Comparison of ENCODE assay signal across 9 cellular contexts in the genomic region with DNA sequence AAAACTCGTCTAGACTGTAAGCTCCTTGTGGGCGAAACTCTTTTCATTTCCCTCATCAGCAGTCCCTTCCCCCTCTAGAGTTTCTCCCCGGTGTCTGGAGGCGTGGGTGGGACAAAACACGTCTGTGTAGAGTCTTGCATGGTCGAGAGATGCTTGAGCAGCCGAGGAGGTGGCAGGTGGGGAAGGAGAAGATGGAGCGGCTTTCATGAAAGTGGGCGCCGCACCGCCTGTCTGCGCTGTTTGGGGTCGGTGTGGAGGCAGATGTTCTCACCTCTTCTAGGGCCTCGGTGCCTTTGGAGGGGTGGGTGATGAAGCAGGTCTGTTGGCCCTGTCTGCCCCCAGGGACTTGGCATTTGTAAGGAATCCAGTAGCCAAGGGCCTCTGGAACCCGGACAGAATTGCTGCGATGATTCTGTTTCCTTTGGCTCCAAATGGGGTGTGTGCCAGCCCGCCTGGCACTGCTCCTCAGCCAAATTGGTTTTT. TPM values are rescaled to one million over a fixed set of nuclear protein-coding genes. Genes with fewer than 3 reads are reported as not detected.
DNase-seq lines count a peak whose midpoint lies in the region; ATAC-seq and TF ChIP-seq lines count a peak whose summit lies in the region.
"Had no signal": no experiment of that assay in that cellular context is flagged by ENCODE, and none has a peak within 500 bp of the region (broad histone marks: within the 10 kb centered on the region; RNA-seq: fewer than 3 reads in every experiment).

No MANE protein-coding gene starts in this region.

- H3K4me3 Mint-ChIP-seq in activated T-cell treated with anti-CD3 and anti-CD28 coated beads, Interleukin-2, amount 50 U/mL, for 72 hours: peak overlapping the region; percentile 91 to 93
- peak overlapping the region; percentile 89 for H3K4me3 Mint-ChIP-seq in activated naive CD8-positive, alpha-beta T cell treated with anti-CD3 and anti-CD28 coated beads, Interleukin-2, amount 10 ng/mL, durations not matched to agents 7 days and 5 days

- H3K9me3 ChIP-seq in thoracic aorta: no peaks in the 10 kb centered on the region
- H3K9me3 ChIP-seq: body of pancreas had no signal

- H3K4me1 Mint-ChIP-seq in activated T-cell treated with anti-CD3 and anti-CD28 coated beads, Interleukin-2, amount 50 U/mL, for 72 hours (ENCODE audit: low read depth): peaks cover 49% of the 10 kb centered on the region
- H3K4me1 Mint-ChIP-seq in activated naive CD8-positive, alpha-beta T cell treated with anti-CD3 and anti-CD28 coated beads, Interleukin-2, amount 10 ng/mL, durations not matched to agents 7 days and 5 days: peaks cover 31% of the 10 kb centered on the region

- ATAC-seq in activated T-cell treated with anti-CD3 and anti-CD28 coated beads, Interleukin-2, amount 50 U/mL, for 72 hours (replicated peaks in 1 of 2): no peak
- ATAC-seq in activated naive CD8-positive, alpha-beta T cell treated with anti-CD3 and anti-CD28 coated beads, Interleukin-2, amount 10 ng/mL, durations not matched to agents 7 days and 5 days (ENCODE audit: low read depth): no peak
- peak; percentile 21 for ATAC-seq in left lobe of liver
- no peak for ATAC-seq in thoracic aorta (ENCODE audit: insufficient number of reproducible peaks, low FRiP score, low read depth)
- ATAC-seq in HG03521 (IDR thresholded peaks at IDR 0.05; ENCODE audit: unreplicated experiment): no peak

- no peaks in the 10 kb centered on the region for H3K27me3 Mint-ChIP-seq in activated T-cell treated with anti-CD3 and anti-CD28 coated beads, Interleukin-2, amount 50 U/mL, for 72 hours (ENCODE audit: low read depth)
- no peaks in the 10 kb centered on the region for H3K27me3 Mint-ChIP-seq in activated naive CD8-positive, alpha-beta T cell treated with anti-CD3 and anti-CD28 coated beads, Interleukin-2, amount 10 ng/mL, durations not matched to agents 7 days and 5 days

- TF ChIP-seq CTCF in thoracic aorta (IDR thresholded peaks at IDR 0.05): no peak

- DNase-seq in activated T-cell treated with anti-CD3 and anti-CD28 coated beads, Interleukin-2, amount 50 U/mL, for 72 hours: peak in 1 of 2 donors; percentile 6
- DNase-seq in activated T-cell treated with anti-CD3 and anti-CD28 coated beads for 4 hours (no peak), left lobe of liver (ENCODE audit: low spot score) (peak; percentile 70), thoracic aorta (ENCODE audit: low spot score) (no peak), NCI-H1694 treated with DMSO at 0.1 percent for 48 hours (lab: John Stamatoyannopoulos, UW) (no peak), NCI-H226 (no peak)
- DNase-seq in activated naive CD8-positive, alpha-beta T cell treated with anti-CD3 and anti-CD28 coated beads, Interleukin-2, amount 10 ng/mL, durations not matched to agents 7 days and 5 days: no peak

- peaks cover 7 to 15% of the 10 kb centered on the region in 2 donors for H3K36me3 Mint-ChIP-seq in activated T-cell treated with anti-CD3 and anti-CD28 coated beads, Interleukin-2, amount 50 U/mL, for 72 hours (ENCODE audit: insufficient read depth in 2 of 2)
- peaks cover 34% of the 10 kb centered on the region for H3K36me3 Mint-ChIP-seq in activated naive CD8-positive, alpha-beta T cell treated with anti-CD3 and anti-CD28 coated beads, Interleukin-2, amount 10 ng/mL, durations not matched to agents 7 days and 5 days

- H3K27ac Mint-ChIP-seq in activated T-cell treated with anti-CD3 and anti-CD28 coated beads, Interleukin-2, amount 50 U/mL, for 72 hours: no peak overlapping the region
- H3K27ac Mint-ChIP-seq in activated naive CD8-positive, alpha-beta T cell treated with anti-CD3 and anti-CD28 coated beads, Interleukin-2, amount 10 ng/mL, durations not matched to agents 7 days and 5 days: peak overlapping the region; percentile 90

- H3K27me3 ChIP-seq in thoracic aorta (replicated peaks; ENCODE audit: insufficient read depth): no peaks in the 10 kb centered on the region
- H3K27me3 ChIP-seq: body of pancreas had no signal

- peaks cover 19% of the 10 kb centered on the region for H3K36me3 ChIP-seq in thoracic aorta

- H3K9me3 Mint-ChIP-seq in activated T-cell treated with anti-CD3 and anti-CD28 coated beads, Interleukin-2, amount 50 U/mL, for 72 hours: peaks cover 0 to 2% of the 10 kb centered on the region in 2 donors
- H3K9me3 Mint-ChIP-seq in activated naive CD8-positive, alpha-beta T cell treated with anti-CD3 and anti-CD28 coated beads, Interleukin-2, amount 10 ng/mL, durations not matched to agents 7 days and 5 days: no peaks in the 10 kb centered on the region

- peaks cover 11 to 34% of the 10 kb centered on the region in 2 donors for H3K4me1 ChIP-seq in thoracic aorta (ENCODE audit: control insufficient read depth in 1 of 2, low read depth in 2 of 2)

- POLR2A ChIA-PET in activated naive CD8-positive, alpha-beta T cell treated with anti-CD3 and anti-CD28 coated beads, Interleukin-2, amount 10 ng/mL, durations not matched to agents 7 days and 5 days (lab: Charles Lee): interaction anchor here (0.8 to 1.9 kb wide), 7 partner anchors 67 to 1950 kb away, joined by 3 to 23 read pairs (median 6); partner anchors contain the start of gene MAPK13

- H3K27ac ChIP-seq in thoracic aorta: no peak overlapping the region

- peak overlapping the region; percentile 88 for H3K4me3 ChIP-seq in thoracic aorta

RNA-seq across cellular contexts. Expression of gene BRPF3, which starts 1.2 kb away (rescaled TPM):
- total RNA-seq in activated T-cell treated with anti-CD3 and anti-CD28 coated beads, Interleukin-2, amount 50 U/mL, for 72 hours: 10 to 100 TPM; 24.4 to 26.8 TPM
- 10 to 100 TPM; 23.7 to 25.4 TPM for total RNA-seq in activated naive CD8-positive, alpha-beta T cell treated with anti-CD3 and anti-CD28 coated beads, Interleukin-2, amount 10 ng/mL, durations not matched to agents 7 days and 5 days
- total RNA-seq in left lobe of liver: 18.4 TPM
- total RNA-seq in thoracic aorta: 10 to 100 TPM; 23.2 to 29.2 TPM
